Comparison of ENCODE assay signal across 38 cellular contexts in genomic region chr6:29576056-29576455, GRCh38. TPM values are rescaled to one million over a fixed set of nuclear protein-coding genes. Genes with fewer than 3 reads are reported as not detected.
"Had no signal": no experiment of that assay in that cellular context is flagged by ENCODE, and none has a peak within 500 bp of the region (broad histone marks: within the 10 kb centered on the region; RNA-seq: fewer than 3 reads in every experiment).

No MANE protein-coding gene starts in this region.

- H3K9me3 Mint-ChIP-seq: activated B cell treated with CpG ODN at 0.5 μM for 24 hours; activated CD4-positive, alpha-beta memory T cell treated with anti-CD3 and anti-CD28 coated beads, Interleukin-2, amount 10 ng/mL, durations not matched to agents 7 days and 5 days; activated CD4-positive, alpha-beta T cell treated with anti-CD3 and anti-CD28 coated beads, Interleukin-2, amount 10 ng/mL, durations not matched to agents 24 days and 14 days; activated naive CD4-positive, alpha-beta T cell treated with anti-CD3 and anti-CD28 coated beads, Interleukin-2, amount 10 ng/mL, durations not matched to agents 7 days and 5 days; activated naive CD4-positive, alpha-beta T cell treated with anti-CD3 and anti-CD28 coated beads, Interleukin-2, amount 50 U/mL, for 24 hours; activated naive CD8-positive, alpha-beta T cell treated with anti-CD3 and anti-CD28 coated beads, Interleukin-2, amount 10 ng/mL, durations not matched to agents 7 days and 5 days; activated naive CD8-positive, alpha-beta T cell treated with anti-CD3 and anti-CD28 coated beads, Interleukin-2, amount 50 U/mL, for 24 hours; activated T-cell treated with anti-CD3 and anti-CD28 coated beads, Interleukin-2, amount 50 U/mL, for 24 hours; activated T-helper 2 cell treated with anti-CD3 and anti-CD28 coated beads, Interferon-gamma antibody, Interleukin-2, Interleukin-4, amounts not matched to agents 10 μg/mL and 5 μg/mL and 100 μg/mL, durations not matched to agents 14 hours and 24 hours and 36 hours; brain; central memory CD8-positive, alpha-beta T cell; T-helper 1 cell treated with Interleukin-12 subunit alpha and Interleukin-12 subunit beta and Interleukin-4 antibody, amounts not matched to agents 30 μg/mL and 1 μg/mL, for 36 hours; T-helper 2 cell treated with Interferon-gamma antibody and Interleukin-4, amounts not matched to agents 5 μg/mL and 100 μg/mL, for 36 hours had no signal

- ATAC-seq: activated CD8-positive, alpha-beta memory T cell treated with anti-CD3 and anti-CD28 coated beads, Interleukin-2, amount 10 ng/mL, durations not matched to agents 7 days and 5 days; activated CD8-positive, alpha-beta T cell treated with anti-CD3 and anti-CD28 coated beads, Interleukin-2, amount 10 ng/mL, durations not matched to agents 7 days and 5 days; activated naive CD8-positive, alpha-beta T cell treated with anti-CD3 and anti-CD28 coated beads, Interleukin-2, amount 50 U/mL, for 24 hours had no signal

- H3K4me3 Mint-ChIP-seq: activated B cell treated with CpG ODN at 0.5 μM for 24 hours; activated CD4-positive, alpha-beta memory T cell treated with anti-CD3 and anti-CD28 coated beads, Interleukin-2, amount 10 ng/mL, durations not matched to agents 7 days and 5 days; activated CD4-positive, alpha-beta T cell treated with anti-CD3 and anti-CD28 coated beads, Interleukin-2, amount 10 ng/mL, durations not matched to agents 24 days and 14 days; activated CD8-positive, alpha-beta memory T cell treated with anti-CD3 and anti-CD28 coated beads, Interleukin-2, amount 10 ng/mL, durations not matched to agents 7 days and 5 days; activated CD8-positive, alpha-beta T cell treated with anti-CD3 and anti-CD28 coated beads, Interleukin-2, amount 10 ng/mL, durations not matched to agents 7 days and 5 days; activated naive CD4-positive, alpha-beta T cell treated with anti-CD3 and anti-CD28 coated beads, Interleukin-2, amount 10 ng/mL, durations not matched to agents 7 days and 5 days; activated naive CD4-positive, alpha-beta T cell treated with anti-CD3 and anti-CD28 coated beads, Interleukin-2, amount 50 U/mL, for 24 hours; activated naive CD8-positive, alpha-beta T cell; activated naive CD8-positive, alpha-beta T cell treated with anti-CD3 and anti-CD28 coated beads, Interleukin-2, amount 10 ng/mL, durations not matched to agents 7 days and 5 days; activated naive CD8-positive, alpha-beta T cell treated with anti-CD3 and anti-CD28 coated beads, Interleukin-2, amount 50 U/mL, for 24 hours; activated T-cell treated with anti-CD3 and anti-CD28 coated beads, Interleukin-2, amount 50 U/mL, for 24 hours; brain; central memory CD8-positive, alpha-beta T cell; T-helper 1 cell treated with Interleukin-12 subunit alpha and Interleukin-12 subunit beta and Interleukin-4 antibody, amounts not matched to agents 30 μg/mL and 1 μg/mL, for 36 hours; T-helper 2 cell treated with Interferon-gamma antibody and Interleukin-4, amounts not matched to agents 5 μg/mL and 100 μg/mL, for 36 hours had no signal

- H3K4me3 ChIP-seq: ascending aorta, cardiac muscle cell had no signal

- H3K36me3 ChIP-seq: ascending aorta, cardiac muscle cell had no signal

- H3K27me3 ChIP-seq: ascending aorta had no signal

- H3K4me1 Mint-ChIP-seq: activated B cell treated with CpG ODN at 0.5 μM for 24 hours; activated CD4-positive, alpha-beta memory T cell treated with anti-CD3 and anti-CD28 coated beads, Interleukin-2, amount 10 ng/mL, durations not matched to agents 7 days and 5 days; activated CD4-positive, alpha-beta T cell treated with anti-CD3 and anti-CD28 coated beads, Interleukin-2, amount 10 ng/mL, durations not matched to agents 24 days and 14 days; activated CD8-positive, alpha-beta memory T cell treated with anti-CD3 and anti-CD28 coated beads, Interleukin-2, amount 10 ng/mL, durations not matched to agents 7 days and 5 days; activated naive CD4-positive, alpha-beta T cell treated with anti-CD3 and anti-CD28 coated beads, Interleukin-2, amount 10 ng/mL, durations not matched to agents 7 days and 5 days; activated naive CD4-positive, alpha-beta T cell treated with anti-CD3 and anti-CD28 coated beads, Interleukin-2, amount 50 U/mL, for 24 hours; activated naive CD8-positive, alpha-beta T cell treated with anti-CD3 and anti-CD28 coated beads, Interleukin-2, amount 10 ng/mL, durations not matched to agents 7 days and 5 days; activated naive CD8-positive, alpha-beta T cell treated with anti-CD3 and anti-CD28 coated beads, Interleukin-2, amount 50 U/mL, for 24 hours; brain; central memory CD8-positive, alpha-beta T cell had no signal

- H3K4me1 ChIP-seq: ascending aorta had no signal

- H3K9me3 ChIP-seq: ascending aorta had no signal

- H3K36me3 Mint-ChIP-seq: activated CD8-positive, alpha-beta memory T cell treated with anti-CD3 and anti-CD28 coated beads, Interleukin-2, amount 10 ng/mL, durations not matched to agents 7 days and 5 days; activated naive CD4-positive, alpha-beta T cell treated with anti-CD3 and anti-CD28 coated beads, Interleukin-2, amount 10 ng/mL, durations not matched to agents 7 days and 5 days; activated naive CD4-positive, alpha-beta T cell treated with anti-CD3 and anti-CD28 coated beads, Interleukin-2, amount 50 U/mL, for 24 hours; activated naive CD8-positive, alpha-beta T cell; activated naive CD8-positive, alpha-beta T cell treated with anti-CD3 and anti-CD28 coated beads, Interleukin-2, amount 10 ng/mL, durations not matched to agents 7 days and 5 days; brain had no signal

- H3K27ac ChIP-seq: ascending aorta, cardiac muscle cell, VCaP had no signal

- DNase-seq: activated B cell treated with CpG ODN at 0.5 μM for 24 hours; activated CD4-positive, alpha-beta memory T cell treated with anti-CD3 and anti-CD28 coated beads, Interleukin-2, amount 10 ng/mL, durations not matched to agents 7 days and 5 days; activated CD4-positive, alpha-beta T cell treated with anti-CD3 and anti-CD28 coated beads for 4 hours; activated CD4-positive, alpha-beta T cell treated with anti-CD3 and anti-CD28 coated beads, Interleukin-2, amount 10 ng/mL, durations not matched to agents 24 days and 14 days; activated CD4-positive, alpha-beta T cell treated with anti-CD3 and anti-CD28 coated beads, Interleukin-2, amount 50 U/mL, for 1 hour; activated CD4-positive, alpha-beta T cell treated with anti-CD3 and anti-CD28 coated beads, Interleukin-2, amount 50 U/mL, for 48 hours; activated CD4-positive, CD25-positive, alpha-beta regulatory T cell treated with anti-CD3 and anti-CD28 coated beads, Interleukin-2, amount 50 U/mL, for 72 hours; activated CD8-positive, alpha-beta memory T cell treated with anti-CD3 and anti-CD28 coated beads for 24 hours; activated CD8-positive, alpha-beta memory T cell treated with anti-CD3 and anti-CD28 coated beads, Interleukin-2, amount 10 ng/mL, durations not matched to agents 7 days and 5 days; activated CD8-positive, alpha-beta memory T cell treated with anti-CD3 and anti-CD28 coated beads, Interleukin-2, amount 50 U/mL, for 48 hours; activated CD8-positive, alpha-beta T cell treated with anti-CD3 and anti-CD28 coated beads, Interleukin-2, amount 10 ng/mL, durations not matched to agents 7 days and 5 days; activated effector memory CD4-positive, alpha-beta T cell treated with Interleukin-2 at 50 U/mL for 16 hours; activated gamma-delta T cell; activated naive CD4-positive, alpha-beta T cell treated with anti-CD3 and anti-CD28 coated beads, Interleukin-2, amount 10 ng/mL, durations not matched to agents 7 days and 5 days; activated naive CD4-positive, alpha-beta T cell treated with Interleukin-2 at 50 U/mL for 16 hours; activated naive CD8-positive, alpha-beta T cell treated with anti-CD3 and anti-CD28 coated beads, Interleukin-2, amount 10 ng/mL, durations not matched to agents 7 days and 5 days; activated naive CD8-positive, alpha-beta T cell treated with anti-CD3 and anti-CD28 coated beads, Interleukin-2, amount 50 U/mL, for 24 hours; activated T-cell treated with anti-CD3 and anti-CD28 coated beads, Interleukin-2, amount 50 U/mL, for 24 hours; activated T-cell treated with anti-CD3 and anti-CD28 coated beads, Interleukin-2, amount 50 U/mL, for 48 hours; amygdala; anterior cingulate cortex; caudate nucleus; cerebellar nuclear complex; T-helper 1 cell; T-helper 2 cell; T-helper 9 cell had no signal

- H3K27ac Mint-ChIP-seq: activated B cell treated with CpG ODN at 0.5 μM for 24 hours; activated CD4-positive, alpha-beta memory T cell treated with anti-CD3 and anti-CD28 coated beads, Interleukin-2, amount 10 ng/mL, durations not matched to agents 7 days and 5 days; activated CD4-positive, alpha-beta T cell treated with anti-CD3 and anti-CD28 coated beads, Interleukin-2, amount 10 ng/mL, durations not matched to agents 24 days and 14 days; activated CD8-positive, alpha-beta memory T cell treated with anti-CD3 and anti-CD28 coated beads, Interleukin-2, amount 10 ng/mL, durations not matched to agents 7 days and 5 days; activated CD8-positive, alpha-beta T cell treated with anti-CD3 and anti-CD28 coated beads, Interleukin-2, amount 10 ng/mL, durations not matched to agents 7 days and 5 days; activated naive CD4-positive, alpha-beta T cell treated with anti-CD3 and anti-CD28 coated beads, Interleukin-2, amount 10 ng/mL, durations not matched to agents 7 days and 5 days; activated naive CD4-positive, alpha-beta T cell treated with anti-CD3 and anti-CD28 coated beads, Interleukin-2, amount 50 U/mL, for 24 hours; activated naive CD8-positive, alpha-beta T cell; activated naive CD8-positive, alpha-beta T cell treated with anti-CD3 and anti-CD28 coated beads, Interleukin-2, amount 10 ng/mL, durations not matched to agents 7 days and 5 days; activated naive CD8-positive, alpha-beta T cell treated with anti-CD3 and anti-CD28 coated beads, Interleukin-2, amount 50 U/mL, for 24 hours; activated T-cell treated with anti-CD3 and anti-CD28 coated beads, Interleukin-2, amount 50 U/mL, for 24 hours; activated T-helper 2 cell treated with anti-CD3 and anti-CD28 coated beads, Interferon-gamma antibody, Interleukin-2, Interleukin-4, amounts not matched to agents 10 μg/mL and 5 μg/mL and 100 μg/mL, durations not matched to agents 14 hours and 24 hours and 36 hours; brain; T-helper 1 cell treated with Interleukin-12 subunit alpha and Interleukin-12 subunit beta and Interleukin-4 antibody, amounts not matched to agents 30 μg/mL and 1 μg/mL, for 36 hours; T-helper 2 cell treated with Interferon-gamma antibody and Interleukin-4, amounts not matched to agents 5 μg/mL and 100 μg/mL, for 36 hours had no signal

RNA-seq across cellular contexts. Expression of gene OR2H2, which starts 8.9 kb away (rescaled TPM):
- total RNA-seq: activated B cell treated with CpG ODN at 0.5 μM for 24 hours; activated CD4-positive, alpha-beta memory T cell treated with anti-CD3 and anti-CD28 coated beads, Interleukin-2, amount 10 ng/mL, durations not matched to agents 7 days and 5 days; activated CD4-positive, alpha-beta T cell treated with anti-CD3 and anti-CD28 coated beads, Interleukin-2, amount 10 ng/mL, durations not matched to agents 24 days and 14 days; activated CD8-positive, alpha-beta memory T cell treated with anti-CD3 and anti-CD28 coated beads, Interleukin-2, amount 10 ng/mL, durations not matched to agents 7 days and 5 days; activated CD8-positive, alpha-beta T cell treated with anti-CD3 and anti-CD28 coated beads, Interleukin-2, amount 10 ng/mL, durations not matched to agents 7 days and 5 days; activated naive CD8-positive, alpha-beta T cell treated with anti-CD3 and anti-CD28 coated beads, Interleukin-2, amount 10 ng/mL, durations not matched to agents 7 days and 5 days; activated T-helper 2 cell treated with anti-CD3 and anti-CD28 coated beads, Interferon-gamma antibody, Interleukin-2, Interleukin-4, amounts not matched to agents 10 μg/mL and 5 μg/mL and 100 μg/mL, durations not matched to agents 14 hours and 24 hours and 36 hours; ascending aorta; bronchial epithelial cell; cardiac muscle cell had no signal
- polyA plus RNA-seq: adipose tissue had no signal

RNA-seq across cellular contexts. Expression of gene UBD, which starts 16.5 kb away (rescaled TPM):
- total RNA-seq: activated B cell treated with CpG ODN at 0.5 μM for 24 hours; activated CD8-positive, alpha-beta T cell treated with anti-CD3 and anti-CD28 coated beads, Interleukin-2, amount 10 ng/mL, durations not matched to agents 7 days and 5 days; activated naive CD8-positive, alpha-beta T cell treated with anti-CD3 and anti-CD28 coated beads, Interleukin-2, amount 10 ng/mL, durations not matched to agents 7 days and 5 days; ascending aorta; bronchial epithelial cell; cardiac muscle cell had no signal
- polyA plus RNA-seq: cardiac muscle cell had no signal
